ENCODE assay signal across 8 cellular contexts in the genomic region with DNA sequence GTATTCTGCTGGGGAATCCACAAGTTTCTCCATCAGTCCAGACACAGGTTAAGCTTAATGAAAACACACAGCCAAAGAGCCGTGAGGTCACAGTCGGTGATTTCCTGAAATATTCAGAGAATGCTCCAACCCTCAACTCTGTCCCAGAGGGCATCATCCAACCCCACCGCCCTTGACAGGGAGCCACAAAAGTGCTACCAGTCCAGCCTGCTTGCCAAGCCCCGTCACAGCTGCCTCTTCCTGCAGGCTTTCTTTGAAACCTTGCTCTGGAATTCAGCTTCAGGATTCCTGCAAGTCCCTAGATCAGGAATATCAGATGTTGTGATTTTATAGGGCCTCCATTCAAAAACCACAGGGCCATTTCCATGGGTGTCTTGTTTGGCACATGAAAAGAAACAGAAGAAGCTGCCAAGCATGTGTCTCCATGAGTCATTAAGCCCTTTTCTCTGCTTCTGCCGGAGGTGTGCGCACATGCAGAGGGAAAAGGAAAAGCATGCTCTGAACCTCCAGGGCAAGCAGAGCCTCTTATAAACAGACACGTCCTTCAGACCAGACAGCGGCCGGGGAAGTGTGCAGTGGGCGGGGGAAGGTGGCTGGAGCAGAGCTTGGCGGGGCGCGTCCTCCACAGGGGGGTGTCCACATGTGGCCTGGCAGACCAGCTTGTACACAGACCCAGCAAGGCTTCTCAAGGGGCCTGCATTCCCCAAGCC.
DNase-seq lines count a peak whose midpoint lies in the region; ATAC-seq and TF ChIP-seq lines count a peak whose summit lies in the region.

No MANE protein-coding gene starts in this region.

- H3K27me3 Mint-ChIP-seq in chondrocyte (ENCODE audit: low read depth): peaks cover 2% of the 10 kb centered on the region
- no peaks in the 10 kb centered on the region for H3K27me3 Mint-ChIP-seq in natural killer cell (ENCODE audit: low read depth in 2 of 2)

- H3K36me3 Mint-ChIP-seq in chondrocyte (ENCODE audit: low read depth) (no peaks in the 10 kb centered on the region), natural killer cell (peaks cover 8% of the 10 kb centered on the region)

- ATAC-seq in PC-3: peak; percentile 88
- peak in 2 of 3 donors; percentile 43 to 45 for ATAC-seq in natural killer cell
- no peak for ATAC-seq in GM18873 (IDR thresholded peaks at IDR 0.05; ENCODE audit: low FRiP score, unreplicated experiment)
- no peak for ATAC-seq in GM21381 (IDR thresholded peaks at IDR 0.05; ENCODE audit: unreplicated experiment)

- H3K4me3 Mint-ChIP-seq in chondrocyte (ENCODE audit: unreplicated experiment) (peak overlapping the region; percentile 0), natural killer cell (peak overlapping the region; percentile 35)

- peak overlapping the region; percentile 95 for H3K27ac Mint-ChIP-seq in chondrocyte (ENCODE audit: unreplicated experiment)
- H3K27ac Mint-ChIP-seq in natural killer cell: peak overlapping the region; percentile 65 to 85

- no peaks in the 10 kb centered on the region for H3K9me2 ChIP-seq in PC-3 (replicated peaks; ENCODE audit: low read length)

- H3K4me1 Mint-ChIP-seq in chondrocyte (ENCODE audit: low read depth) (peaks cover 30% of the 10 kb centered on the region), natural killer cell (peaks cover 62 to 66% of the 10 kb centered on the region in 2 donors)

- H3K9me3 ChIP-seq in PC-3 (ENCODE audit: low read length) (no peaks in the 10 kb centered on the region), WERI-Rb-1 (ENCODE audit: severe bottlenecking) (no peaks in the 10 kb centered on the region)

- H3F3A ChIP-seq in PC-3 (ENCODE audit: low read length, unreplicated experiment): no peaks in the 10 kb centered on the region

- BruUV-seq in PC-3 (replicated peaks; lab: Mats Ljungman, UMichigan): no TSS peak

- H3K4me2 ChIP-seq in PC-3 (ENCODE audit: low read length): peak overlapping the region; percentile 68

- H3K27me3 ChIP-seq in PC-3 (ENCODE audit: low read length) (no peaks in the 10 kb centered on the region), WERI-Rb-1 (ENCODE audit: insufficient read depth, low read depth, severe bottlenecking) (no peaks in the 10 kb centered on the region)

- H3K36me3 ChIP-seq in PC-3 (ENCODE audit: low read depth, low read length) (no peaks in the 10 kb centered on the region), WERI-Rb-1 (no peaks in the 10 kb centered on the region)

- peak overlapping the region; percentile 70 for H3K27ac ChIP-seq in PC-3 (ENCODE audit: low read length)
- H3K27ac ChIP-seq in WERI-Rb-1: no peak overlapping the region

- H3K9me3 Mint-ChIP-seq in chondrocyte (ENCODE audit: low read depth) (peaks cover 8% of the 10 kb centered on the region), natural killer cell (no peaks in the 10 kb centered on the region)

- CTCF ChIA-PET in PC-3 (lab: Charles Lee): interaction anchor here (0.6 to 1.6 kb wide), 2 partner anchors 10 to 113 kb away, joined by 4 to 15 read pairs; no protein-coding TSS in a partner anchor

- intact Hi-C loops in PC-3 (cut with micrococcal nuclease) (loop anchor here (1.0 kb wide), 1 partner anchor 654 kb away; no protein-coding TSS in a partner anchor), natural killer cell (cut with micrococcal nuclease) (no loop called here)

- POLR2A ChIA-PET in PC-3 (lab: Charles Lee; ENCODE audit: unreplicated experiment): no interaction called here

- H3K4me3 ChIP-seq in PC-3 (ENCODE audit: low read length) (no peak overlapping the region; the same call in 1 of the 2 replicates), WERI-Rb-1 (ENCODE audit: low read depth, low read length) (no peak overlapping the region)

- no peaks in the 10 kb centered on the region for H4K20me1 ChIP-seq in PC-3 (ENCODE audit: low read length)

- TF ChIP-seq CTCF in PC-3 (conservative IDR thresholded peaks at IDR 0.05; ENCODE audit: low read depth, low read length): no peak
- no peak for TF ChIP-seq CTCF in chondrocyte (IDR thresholded peaks at IDR 0.05)
- no peak for TF ChIP-seq CTCF in natural killer cell (IDR thresholded peaks at IDR 0.05)
- no peak for TF ChIP-seq CTCF in WERI-Rb-1 (IDR thresholded peaks at IDR 0.05; ENCODE audit: low read depth, low read length)

- H3K9ac ChIP-seq in PC-3 (ENCODE audit: low read length): no peak overlapping the region

- peak overlapping the region; percentile 60 for H2AFZ ChIP-seq in PC-3 (ENCODE audit: low read length)

- peaks cover 21% of the 10 kb centered on the region for H3K4me1 ChIP-seq in PC-3 (ENCODE audit: insufficient read depth, low read length)

- no peaks in the 10 kb centered on the region for H3K79me2 ChIP-seq in PC-3 (ENCODE audit: low read length)

- DNase-seq in DMS79 treated with DMSO at 0.1 percent for 48 hours (lab: John Stamatoyannopoulos, UW) (peak; percentile 69), PC-3 (peak; percentile 90), chondrocyte (ENCODE audit: low spot score) (peak; percentile 95), natural killer cell (no peak), NCI-H774 (lab: John Stamatoyannopoulos, UW) (no peak), WERI-Rb-1 (no peak)

Comparison
In these comparisons a context has a peak if more than half of its experiments do, and no peak if none do; other contexts are left out.
1. DNase-seq: peak in DMS79 treated with DMSO at 0.1 percent for 48 hours (single experiment), PC-3 (single experiment) and chondrocyte (single experiment); none in natural killer cell (single experiment), NCI-H774 (single experiment) and WERI-Rb-1 (single experiment).
2. ATAC-seq: peak in PC-3 (single experiment) and natural killer cell (2 of 3); none in GM18873 (single experiment) and GM21381 (single experiment).